In the genomic region with DNA sequence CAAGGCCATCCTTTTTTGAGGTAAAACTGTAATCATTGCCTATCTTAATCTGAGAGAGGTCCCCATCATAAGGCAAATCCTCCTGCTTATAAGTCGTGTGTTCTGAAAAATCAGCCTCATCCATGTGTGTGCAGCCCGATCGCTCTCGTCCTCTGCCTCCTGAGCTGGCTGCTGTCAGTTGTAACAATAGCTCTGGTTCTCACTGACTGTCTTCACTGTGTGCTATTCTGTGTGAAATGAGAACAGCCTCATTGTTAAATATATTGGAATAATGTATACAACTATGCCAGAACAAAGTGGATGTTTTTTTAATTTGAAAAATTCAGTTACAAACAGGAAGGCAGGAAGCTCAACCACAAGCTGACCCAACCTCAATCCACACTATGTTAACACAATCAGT, we compare ENCODE assay signal across 15 cellular contexts. TPM values are rescaled to one million over a fixed set of nuclear protein-coding genes. Genes with fewer than 3 reads are reported as not detected.
DNase-seq lines count a peak whose midpoint lies in the region; ATAC-seq, FAIRE-seq and TF ChIP-seq lines count a peak whose summit lies in the region.
"Had no signal": no experiment of that assay in that cellular context is flagged by ENCODE, and none has a peak within 500 bp of the region (broad histone marks: within the 10 kb centered on the region; RNA-seq: fewer than 3 reads in every experiment).

No MANE protein-coding gene starts in this region.

- H3K27me3 Mint-ChIP-seq in activated T-helper 17 cell treated with anti-CD3 and anti-CD28 coated beads, Interleukin-2, amount 50 U/mL, for 72 hours = peaks cover 4% of the 10 kb centered on the region

- peak overlapping the region; percentile 15 for H3K27ac Mint-ChIP-seq in activated T-helper 17 cell treated with anti-CD3 and anti-CD28 coated beads, Interleukin-2, amount 50 U/mL, for 72 hours

- H3K36me3 Mint-ChIP-seq in activated T-helper 17 cell treated with anti-CD3 and anti-CD28 coated beads, Interleukin-2, amount 50 U/mL, for 72 hours (ENCODE audit: low read depth) = no peaks in the 10 kb centered on the region

- no peak overlapping the region for H3K4me3 Mint-ChIP-seq in activated T-helper 17 cell treated with anti-CD3 and anti-CD28 coated beads, Interleukin-2, amount 50 U/mL, for 72 hours

- POLR2A ChIA-PET in GM10248 (lab: Yijun Ruan, JAX) = no interaction called here

- H3K9me3 Mint-ChIP-seq in activated T-helper 17 cell treated with anti-CD3 and anti-CD28 coated beads, Interleukin-2, amount 50 U/mL, for 72 hours = no peaks in the 10 kb centered on the region

- peak; percentile 17 to 42 for DNase-seq in NOMO-1 (lab: John Stamatoyannopoulos, UW; ENCODE audit: unreplicated experiment in 2 of 2)
- DNase-seq in NOMO-1 treated with dmso at 0.1 percent for 144 hours (lab: John Stamatoyannopoulos, UW; ENCODE audit: unreplicated experiment) = no peak
- peak; percentile 77 for DNase-seq in medulla oblongata (ENCODE audit: extremely low spot score)
- peak; percentile 77 for DNase-seq in superior temporal gyrus (ENCODE audit: extremely low spot score)
- DNase-seq in GM10248 (ENCODE audit: extremely low spot score) = no peak
- DNase-seq in RCC 7860 (ENCODE audit: low spot score) = no peak
- DNase-seq: 8988T; activated T-cell treated with anti-CD3 and anti-CD28 coated beads, Interleukin-2, amount 50 U/mL, for 1 hour; NCI-H1105; NCI-H526; small intestine; thyroid gland had no signal

- no peak for FAIRE-seq in RCC 7860 (lab: Jason Lieb, UNC)
- FAIRE-seq: H1, small intestine had no signal

- ATAC-seq in activated T-helper 17 cell treated with anti-CD3 and anti-CD28 coated beads, Interleukin-2, amount 50 U/mL, for 72 hours (replicated peaks) = no peak
- no peak for ATAC-seq in GM18861 (IDR thresholded peaks at IDR 0.05; ENCODE audit: unreplicated experiment)

- TF ChIP-seq CTCF in GM10248 (IDR thresholded peaks at IDR 0.05; ENCODE audit: control extremely low read depth, extremely low read depth, low read depth, missing control alignments) = no peak

- no peaks in the 10 kb centered on the region for H3K4me1 Mint-ChIP-seq in activated T-helper 17 cell treated with anti-CD3 and anti-CD28 coated beads, Interleukin-2, amount 50 U/mL, for 72 hours

- CTCF ChIA-PET in GM10248 (lab: Yijun Ruan, JAX) = interaction anchor here (1.1 to 3.7 kb wide), 5 partner anchors 12 to 46 kb away, joined by 3 to 21 read pairs (median 9); no protein-coding TSS in a partner anchor

RNA-seq across cellular contexts. Expression of gene AKNAD1, which starts 4.4 kb away (rescaled TPM):
- not detected for total RNA-seq in activated T-helper 17 cell treated with anti-CD3 and anti-CD28 coated beads, Interleukin-2, amount 50 U/mL, for 72 hours
- total RNA-seq: H1 had no signal

RNA-seq across cellular contexts. Expression of gene GPSM2, which starts 24.2 kb away (rescaled TPM):
- 10 to 100 TPM; 24.1 to 30.5 TPM for total RNA-seq in activated T-helper 17 cell treated with anti-CD3 and anti-CD28 coated beads, Interleukin-2, amount 50 U/mL, for 72 hours

Comparison
In these comparisons a context has a peak if more than half of its experiments do, and no peak if none do; other contexts are left out.
1. DNase-seq: peak in NOMO-1 (2 of 2), medulla oblongata (single experiment) and superior temporal gyrus (single experiment); none in NOMO-1 treated with dmso at 0.1 percent for 144 hours (single experiment), GM10248 (single experiment) and RCC 7860 (single experiment).